ENCODE assay signal across 15 cellular contexts in genomic region chr1:234732260-234732659, GRCh38.
DNase-seq lines count a peak whose midpoint lies in the region; TF ChIP-seq lines count a peak whose summit lies in the region.
"Had no signal": no experiment of that assay in that cellular context is flagged by ENCODE, and none has a peak within 500 bp of the region (broad histone marks: within the 10 kb centered on the region; RNA-seq: fewer than 3 reads in every experiment).

No MANE protein-coding gene starts in this region.

- H3K79me2 ChIP-seq in mammary epithelial cell (ENCODE audit: insufficient read depth, low read length), result no peaks in the 10 kb centered on the region
- no peaks in the 10 kb centered on the region for H3K79me2 ChIP-seq in fibroblast of lung (ENCODE audit: control insufficient read depth, insufficient read depth, low read length)
- H3K79me2 ChIP-seq: parathyroid adenoma had no signal

- in situ Hi-C loops in mammary epithelial cell (cut with MboI; ENCODE audit: low sequenced_read_pairs in 2 of 2), result loop anchor here in 1 of 2 donors (10.0 to 25.0 kb wide), 2 partner anchors 105 to 353 kb away; no protein-coding TSS in a partner anchor

- H4K20me1 ChIP-seq in mammary epithelial cell (ENCODE audit: insufficient read depth, low read length) (no peaks in the 10 kb centered on the region), fibroblast of lung (ENCODE audit: control insufficient read depth, extremely low read depth, insufficient read depth, low read length) (no peaks in the 10 kb centered on the region)

- H3K27ac ChIP-seq in mammary epithelial cell (ENCODE audit: insufficient read depth, low read depth, low read length), result peak overlapping the region; percentile 30
- H3K27ac ChIP-seq in fibroblast of lung (ENCODE audit: insufficient read depth, low read length), result peak overlapping the region; percentile 57
- H3K27ac ChIP-seq in tibial nerve, result peak overlapping the region in 3 of 4 donors; percentile 10 to 84 (median 69)
- H3K27ac ChIP-seq: esophagus muscularis mucosa, parathyroid adenoma had no signal

- no TSS peak for BruUV-seq in mammary epithelial cell (replicated peaks; lab: Mats Ljungman, UMichigan)
- BruUV-seq in MCF 10A (replicated peaks; lab: Mats Ljungman, UMichigan), result no TSS peak

- WGBS in mammary epithelial cell (ENCODE audit: low coverage, missing lambda C conversion rate), result 93% methylated on average over 9 of the region's 9 CpGs
- WGBS in tibial nerve, 2 donors, result 96 to 98% methylated on average over 9 of the region's 9 CpGs

- no peaks in the 10 kb centered on the region for H3K9me3 ChIP-seq in mammary epithelial cell (replicated peaks; ENCODE audit: insufficient read depth, low read length)
- H3K9me3 ChIP-seq in fibroblast of lung (ENCODE audit: control insufficient read depth, insufficient read depth, low read depth, low read length), result no peaks in the 10 kb centered on the region
- no peaks in the 10 kb centered on the region for H3K9me3 ChIP-seq in tibial nerve
- H3K9me3 ChIP-seq: esophagus muscularis mucosa had no signal

- no peak overlapping the region for H3K4me2 ChIP-seq in mammary epithelial cell (ENCODE audit: insufficient read depth, low read depth, low read length)
- no peak overlapping the region for H3K4me2 ChIP-seq in fibroblast of lung (ENCODE audit: extremely low read depth, insufficient read depth, low read length)

- H3K4me1 ChIP-seq in mammary epithelial cell (ENCODE audit: insufficient read depth, low read length) (peaks cover 28% of the 10 kb centered on the region), fibroblast of lung (ENCODE audit: control insufficient read depth, extremely low read depth, insufficient read depth, low read length) (peaks cover 14% of the 10 kb centered on the region), tibial nerve (peaks cover 0 to 35% (median 26%) of the 10 kb centered on the region in 4 donors)

- CTCF ChIA-PET in mammary epithelial cell (lab: Charles Lee; ENCODE audit: low non-redundant PET) (no interaction called here), MCF 10A (lab: Yijun Ruan, JAX) (interaction anchor here (0.6 to 0.9 kb wide), 3 partner anchors 104 to 325 kb away, joined by 3 to 4 read pairs (median 3); no protein-coding TSS in a partner anchor)
- CTCF ChIA-PET in activated CD4-positive, alpha-beta memory T cell treated with anti-CD3 and anti-CD28 coated beads, Interleukin-2, amount 10 ng/mL, durations not matched to agents 7 days and 5 days (lab: Charles Lee), result interaction anchor here (1.8 kb wide), 1 partner anchor 8 kb away, joined by 6 read pairs; no protein-coding TSS in a partner anchor

- no peak for TF ChIP-seq POLR2A in tibial nerve (IDR thresholded peaks at IDR 0.05)

- H3K36me3 Mint-ChIP-seq in MCF 10A (ENCODE audit: insufficient read depth, unreplicated experiment), result no peaks in the 10 kb centered on the region
- peaks cover 23% of the 10 kb centered on the region for H3K36me3 Mint-ChIP-seq in activated CD4-positive, alpha-beta memory T cell treated with anti-CD3 and anti-CD28 coated beads, Interleukin-2, amount 10 ng/mL, durations not matched to agents 7 days and 5 days (ENCODE audit: low read depth)

- H3K27me3 Mint-ChIP-seq in MCF 10A (ENCODE audit: insufficient read depth, unreplicated experiment), result no peaks in the 10 kb centered on the region
- H3K27me3 Mint-ChIP-seq in activated CD4-positive, alpha-beta memory T cell treated with anti-CD3 and anti-CD28 coated beads, Interleukin-2, amount 10 ng/mL, durations not matched to agents 7 days and 5 days, result no peaks in the 10 kb centered on the region

- H3K4me1 Mint-ChIP-seq in MCF 10A (ENCODE audit: insufficient read depth, unreplicated experiment), result peaks cover 27% of the 10 kb centered on the region
- H3K4me1 Mint-ChIP-seq in activated CD4-positive, alpha-beta memory T cell treated with anti-CD3 and anti-CD28 coated beads, Interleukin-2, amount 10 ng/mL, durations not matched to agents 7 days and 5 days, result peaks cover 55% of the 10 kb centered on the region

- H3K9me3 Mint-ChIP-seq in MCF 10A (ENCODE audit: unreplicated experiment), result no peaks in the 10 kb centered on the region
- no peaks in the 10 kb centered on the region for H3K9me3 Mint-ChIP-seq in activated CD4-positive, alpha-beta memory T cell treated with anti-CD3 and anti-CD28 coated beads, Interleukin-2, amount 10 ng/mL, durations not matched to agents 7 days and 5 days

- TF ChIP-seq CTCF in mammary epithelial cell (conservative IDR thresholded peaks at IDR 0.05 in 1 of 2, IDR thresholded peaks at IDR 0.05 in 1 of 2; ENCODE audit: extremely low read depth in 1 of 2, insufficient read depth in 1 of 2, low read depth in 1 of 2, low read length in 2 of 2) (no peak), MCF 10A (IDR thresholded peaks at IDR 0.05; ENCODE audit: unreplicated experiment) (no peak), fibroblast of lung (conservative IDR thresholded peaks at IDR 0.05 in 1 of 2, IDR thresholded peaks at IDR 0.05 in 1 of 2; ENCODE audit: low read depth in 1 of 2, low read length in 2 of 2) (no peak), tibial nerve (IDR thresholded peaks at IDR 0.05) (no peak)

- no peak overlapping the region for H3K9ac ChIP-seq in mammary epithelial cell (ENCODE audit: insufficient read depth, low read length)
- no peak overlapping the region for H3K9ac ChIP-seq in fibroblast of lung (ENCODE audit: insufficient read depth, low read length)
- H3K9ac ChIP-seq: parathyroid adenoma had no signal

- H3K27me3 ChIP-seq in mammary epithelial cell (ENCODE audit: insufficient read depth, low read length) (no peaks in the 10 kb centered on the region), fibroblast of lung (ENCODE audit: control insufficient read depth, insufficient read depth, low read length) (no peaks in the 10 kb centered on the region), tibial nerve (no peaks in the 10 kb centered on the region)
- H3K27me3 ChIP-seq: esophagus muscularis mucosa had no signal

- dilution Hi-C loops in mammary epithelial cell (cut with HindIII; ENCODE audit: low sequenced_read_pairs), result no loop called here

- H3K27ac Mint-ChIP-seq in MCF 10A (ENCODE audit: low read depth, unreplicated experiment), result no peak overlapping the region
- H3K27ac Mint-ChIP-seq in activated CD4-positive, alpha-beta memory T cell treated with anti-CD3 and anti-CD28 coated beads, Interleukin-2, amount 10 ng/mL, durations not matched to agents 7 days and 5 days, result peak overlapping the region; percentile 92

- TF ChIP-seq EP300 in tibial nerve (IDR thresholded peaks at IDR 0.05), result no peak

- no peak overlapping the region for H3K4me3 Mint-ChIP-seq in MCF 10A (ENCODE audit: unreplicated experiment)
- H3K4me3 Mint-ChIP-seq in activated CD4-positive, alpha-beta memory T cell treated with anti-CD3 and anti-CD28 coated beads, Interleukin-2, amount 10 ng/mL, durations not matched to agents 7 days and 5 days, result no peak overlapping the region

- H3K4me3 ChIP-seq in mammary epithelial cell (replicated peaks in 1 of 3; ENCODE audit: insufficient read depth in 1 of 3, low read depth in 2 of 3, low read length in 3 of 3) (no peak overlapping the region), fibroblast of lung (replicated peaks in 1 of 4; ENCODE audit: control extremely low read depth in 1 of 4, insufficient read depth in 1 of 4, low read depth in 3 of 4, low read length in 4 of 4) (no peak overlapping the region), tibial nerve (no peak overlapping the region)
- H3K4me3 ChIP-seq: esophagus muscularis mucosa had no signal

- intact Hi-C loops in mammary epithelial cell (cut with micrococcal nuclease) (no loop called here), MCF 10A (cut with micrococcal nuclease) (no loop called here)

- H2AFZ ChIP-seq in mammary epithelial cell (ENCODE audit: low read depth, low read length) (no peak overlapping the region), fibroblast of lung (ENCODE audit: low read length) (no peak overlapping the region)
- H2AFZ ChIP-seq: parathyroid adenoma had no signal

- no peak for DNase-seq in mammary epithelial cell
- no peak for DNase-seq in MCF 10A (ENCODE audit: unreplicated experiment)
- DNase-seq in activated CD4-positive, alpha-beta memory T cell treated with anti-CD3 and anti-CD28 coated beads, Interleukin-2, amount 10 ng/mL, durations not matched to agents 7 days and 5 days, result no peak
- no peak for DNase-seq in fibroblast of lung (ENCODE audit: low read depth in 2 of 2)
- no peak for DNase-seq in tibial nerve (ENCODE audit: low spot score in 2 of 2)
- DNase-seq in stimulated activated CD4-positive, alpha-beta T cell treated with anti-CD3 and anti-CD28 coated beads, Interleukin-4, amount 100 ng/mL, for 4 hours, result no peak
- no peak for DNase-seq in NCI-H1436 (lab: John Stamatoyannopoulos, UW)
- DNase-seq in MV-4-11 (lab: John Stamatoyannopoulos, UW), result no peak
- DNase-seq: C1 segment of cervical spinal cord; NCI-H1417 treated with DMSO at 0.1 percent for 48 hours; NCI-H524; RPMI8226; stimulated activated naive CD4-positive, alpha-beta T cell had no signal

- H3K36me3 ChIP-seq in mammary epithelial cell (ENCODE audit: insufficient read depth, low read length) (no peaks in the 10 kb centered on the region), fibroblast of lung (ENCODE audit: control insufficient read depth, insufficient read depth, low read length) (no peaks in the 10 kb centered on the region), tibial nerve (no peaks in the 10 kb centered on the region)
- H3K36me3 ChIP-seq: esophagus muscularis mucosa had no signal

- POLR2A ChIA-PET in MCF 10A (lab: Yijun Ruan, JAX), result interaction anchor here (0.8 to 2.4 kb wide), 3 partner anchors 8 to 272 kb away, joined by 3 to 11 read pairs (median 4); no protein-coding TSS in a partner anchor
- POLR2A ChIA-PET in activated CD4-positive, alpha-beta memory T cell treated with anti-CD3 and anti-CD28 coated beads, Interleukin-2, amount 10 ng/mL, durations not matched to agents 7 days and 5 days (lab: Charles Lee), result interaction anchor here (1.5 to 2.8 kb wide), 3 partner anchors 8 to 279 kb away, joined by 7 to 11 read pairs (median 10); no protein-coding TSS in a partner anchor
